23 cellular contexts compared by ENCODE assay signal in genomic region chr18:70366670-70367069, GRCh38.
DNase-seq lines count a peak whose midpoint lies in the region; ATAC-seq, FAIRE-seq and TF ChIP-seq lines count a peak whose summit lies in the region.
"Had no signal": no experiment of that assay in that cellular context is flagged by ENCODE, and none has a peak within 500 bp of the region (broad histone marks: within the 10 kb centered on the region; RNA-seq: fewer than 3 reads in every experiment).

No MANE protein-coding gene starts in this region.

- FAIRE-seq in A549 (lab: Jason Lieb, UNC): no peak
- FAIRE-seq in H1 (lab: Jason Lieb, UNC): no peak
- FAIRE-seq: GM12891, GM19239 had no signal

- H2AK5ac ChIP-seq in H1 (ENCODE audit: low read depth, low read length) (peak overlapping the region; percentile 97), mesendoderm (ENCODE audit: low read length) (peak overlapping the region; percentile 3)

- no peaks in the 10 kb centered on the region for H3K79me2 ChIP-seq in H1 (ENCODE audit: control insufficient read depth in 1 of 2, insufficient read depth in 2 of 2, low read length in 2 of 2)
- H3K79me2 ChIP-seq in mesendoderm (ENCODE audit: control insufficient read depth, insufficient read depth, low read length): no peaks in the 10 kb centered on the region

- H2BK12ac ChIP-seq in H1 (ENCODE audit: low read depth, low read length): peak overlapping the region; percentile 98

- no peaks in the 10 kb centered on the region for H3K79me1 ChIP-seq in H1 (ENCODE audit: low read depth, low read length)
- no peaks in the 10 kb centered on the region for H3K79me1 ChIP-seq in mesendoderm (ENCODE audit: low read length)

- H3K9me3 Mint-ChIP-seq in stimulated activated naive B cell treated with anti-CD40 and anti-IgM and Interleukin-4, amounts not matched to agents 10 μg/mL and 1 μg/mL and 100 μg/mL, for 72 hours: no peaks in the 10 kb centered on the region

- H3K27me3 ChIP-seq in HUES64 (ENCODE audit: insufficient read depth, low read length): no peaks in the 10 kb centered on the region
- H3K27me3 ChIP-seq in H1 (replicated peaks in 1 of 4; ENCODE audit: control insufficient read depth in 3 of 4, extremely low read depth in 1 of 4, insufficient read depth in 3 of 4, low read length in 3 of 4): no peaks in the 10 kb centered on the region
- H3K27me3 ChIP-seq in mesendoderm (ENCODE audit: insufficient read depth, low read length, poor library complexity): no peaks in the 10 kb centered on the region
- H3K27me3 ChIP-seq: SJSA1 had no signal

- H2AFZ ChIP-seq in H1 (ENCODE audit: low read length): peak overlapping the region; percentile 66; the same call in 1 of the 2 replicates

- no peak for ATAC-seq in A549
- no peak for ATAC-seq in stimulated activated naive B cell treated with anti-CD40 and anti-IgM and Interleukin-4, amounts not matched to agents 10 μg/mL and 1 μg/mL and 100 μg/mL, for 72 hours (replicated peaks)
- ATAC-seq in GM18868 (IDR thresholded peaks at IDR 0.05; ENCODE audit: unreplicated experiment): no peak
- no peak for ATAC-seq in SK-N-SH treated with all-trans-retinoic acid at 6 μM for 48 hours

- H3K4me1 ChIP-seq in A549: peaks cover 59% of the 10 kb centered on the region
- H3K4me1 ChIP-seq in HUES64 (ENCODE audit: insufficient read depth, low read length): peaks cover 23% of the 10 kb centered on the region
- H3K4me1 ChIP-seq in H1 (replicated peaks in 1 of 4; ENCODE audit: control insufficient read depth in 3 of 4, insufficient read depth in 4 of 4, low read length in 3 of 4): peaks cover 2 to 15% (median 9%) of the 10 kb centered on the region in 4 experiments; a peak in 5 of 7 replicates
- peaks cover 15% of the 10 kb centered on the region for H3K4me1 ChIP-seq in mesendoderm (ENCODE audit: control insufficient read depth, low read depth, low read length)
- H3K4me1 ChIP-seq: SJSA1 had no signal

- H4K8ac ChIP-seq in H1 (ENCODE audit: extremely low read depth, insufficient read depth, low read length) (no peak overlapping the region; the same call in 1 of the 2 replicates), mesendoderm (ENCODE audit: low read depth, low read length) (no peak overlapping the region)

- H2BK5ac ChIP-seq in H1 (ENCODE audit: low read depth, low read length): peak overlapping the region; percentile 69
- H2BK5ac ChIP-seq in mesendoderm (ENCODE audit: low read length): peak overlapping the region; percentile 95

- no peak overlapping the region for H3K4me3 ChIP-seq in A549
- 0 out of 2 replicates have a peak overlapping the region, but pooled peaks have one; percentile 9 for H3K4me3 ChIP-seq in HUES64 (ENCODE audit: low read length)
- H3K4me3 ChIP-seq in H1 (ENCODE audit: extremely low read depth in 1 of 4, insufficient read depth in 2 of 4, low read depth in 3 of 4, low read length in 4 of 4): no peak overlapping the region
- H3K4me3 ChIP-seq in mesendoderm (ENCODE audit: low read length): no peak overlapping the region
- H3K4me3 ChIP-seq: SJSA1 had no signal

- peak overlapping the region; percentile 63 for H3K9ac ChIP-seq in HUES64 (ENCODE audit: low read depth, low read length)
- H3K9ac ChIP-seq in H1 (replicated peaks in 1 of 4; ENCODE audit: extremely low read depth in 1 of 4, low read depth in 3 of 4, low read length in 3 of 4): no peak overlapping the region; a peak in 1 of 7 replicates
- H3K9ac ChIP-seq in mesendoderm (ENCODE audit: low read length): peak overlapping the region; percentile 3

- H3K36me3 Mint-ChIP-seq in stimulated activated naive B cell treated with anti-CD40 and anti-IgM and Interleukin-4, amounts not matched to agents 10 μg/mL and 1 μg/mL and 100 μg/mL, for 72 hours: no peaks in the 10 kb centered on the region
- H3K36me3 Mint-ChIP-seq: CD4-positive, alpha-beta memory T cell had no signal

- no peak overlapping the region for H3K4me3 Mint-ChIP-seq in stimulated activated naive B cell treated with anti-CD40 and anti-IgM and Interleukin-4, amounts not matched to agents 10 μg/mL and 1 μg/mL and 100 μg/mL, for 72 hours
- H3K4me3 Mint-ChIP-seq: CD4-positive, alpha-beta memory T cell had no signal

- H3K9me3 ChIP-seq in A549 (peaks cover 39% of the 10 kb centered on the region), HUES64 (ENCODE audit: insufficient read depth, low read depth, low read length) (no peaks in the 10 kb centered on the region), H1 (ENCODE audit: insufficient read depth in 2 of 2, low read depth in 1 of 2, low read length in 1 of 2) (no peaks in the 10 kb centered on the region)
- H3K9me3 ChIP-seq: SJSA1 had no signal

- peak overlapping the region; percentile 42 for H4K5ac ChIP-seq in H1 (ENCODE audit: insufficient read length, low read depth, low read length)
- peak overlapping the region; percentile 53 for H4K5ac ChIP-seq in mesendoderm (ENCODE audit: low read length)

- DNase-seq in A549 (ENCODE audit: low read depth in 1 of 2, low spot score in 1 of 2) (no peak), H1 (ENCODE audit: low read depth in 1 of 2, low spot score in 2 of 2) (no peak), mesendoderm (peak; percentile 64), NCI-H128 (lab: John Stamatoyannopoulos, UW; ENCODE audit: unreplicated experiment) (no peak)
- DNase-seq in stimulated activated naive B cell treated with anti-CD40 and anti-IgM and Interleukin-4, amounts not matched to agents 10 μg/mL and 1 μg/mL and 100 μg/mL, for 72 hours: no peak
- DNase-seq: CD4-positive, alpha-beta memory T cell; DND-41; GDM1; HCEC 1CT; KG1; NCI-H1436; NCI-H2029; NCI-H2171 treated with DMSO at 0.1 percent for 48 hours; NCI-H748 treated with DMSO at 0.1 percent for 48 hours; OCI-M1; RPMI8226 had no signal

- no peaks in the 10 kb centered on the region for H4K20me1 ChIP-seq in H1 (replicated peaks in 1 of 2; ENCODE audit: control insufficient read depth in 1 of 2, insufficient read depth in 2 of 2, low read length in 2 of 2)

- no peaks in the 10 kb centered on the region for H3K4me1 Mint-ChIP-seq in stimulated activated naive B cell treated with anti-CD40 and anti-IgM and Interleukin-4, amounts not matched to agents 10 μg/mL and 1 μg/mL and 100 μg/mL, for 72 hours
- H3K4me1 Mint-ChIP-seq: CD4-positive, alpha-beta memory T cell had no signal

- H2BK120ac ChIP-seq in H1 (replicated peaks; ENCODE audit: low read depth, low read length) (peak overlapping the region; percentile 98), mesendoderm (ENCODE audit: low read depth, low read length) (peak overlapping the region; percentile 93)

- H4K91ac ChIP-seq in H1 (replicated peaks; ENCODE audit: insufficient read length, low read length): peak overlapping the region; percentile 92

- H3K27me3 Mint-ChIP-seq in stimulated activated naive B cell treated with anti-CD40 and anti-IgM and Interleukin-4, amounts not matched to agents 10 μg/mL and 1 μg/mL and 100 μg/mL, for 72 hours: peaks cover 0 to 16% of the 10 kb centered on the region in 2 donors

- H3K4ac ChIP-seq in H1 (replicated peaks; ENCODE audit: insufficient read length, low read depth, low read length) (peak overlapping the region; percentile 81), mesendoderm (ENCODE audit: low read depth, low read length) (peak overlapping the region; percentile 94)

- H3K23ac ChIP-seq in H1 (ENCODE audit: insufficient read length) (no peak overlapping the region), mesendoderm (ENCODE audit: low read length) (no peak overlapping the region)

- no peak overlapping the region for H3K14ac ChIP-seq in H1 (ENCODE audit: insufficient read length)

- H3K27ac Mint-ChIP-seq in stimulated activated naive B cell treated with anti-CD40 and anti-IgM and Interleukin-4, amounts not matched to agents 10 μg/mL and 1 μg/mL and 100 μg/mL, for 72 hours: no peak overlapping the region
- H3K27ac Mint-ChIP-seq: CD4-positive, alpha-beta memory T cell had no signal

- CTCF ChIA-PET in A549 (lab: Yijun Ruan, JAX): interaction anchor here (0.6 to 1.5 kb wide), 4 partner anchors 67 to 278 kb away, joined by 3 to 5 read pairs (median 3); no protein-coding TSS in a partner anchor
- CTCF ChIA-PET in H1 (lab: Charles Lee; ENCODE audit: partially characterized antibody): interaction anchor here (1.5 kb wide), 1 partner anchor 130 kb away, joined by 4 read pairs; no protein-coding TSS in a partner anchor

- POLR2A ChIA-PET in A549 (lab: Yijun Ruan, JAX): no interaction called here
- POLR2A ChIA-PET in H1 (lab: Charles Lee; ENCODE audit: partially characterized antibody): interaction anchor here (0.7 to 1.8 kb wide), 3 partner anchors 11 to 79 kb away, joined by 3 to 4 read pairs (median 3); no protein-coding TSS in a partner anchor

- H3K27ac ChIP-seq in A549 (peak overlapping the region; percentile 95 to 97), HUES64 (ENCODE audit: low read depth, low read length) (peak overlapping the region; percentile 86), H1 (ENCODE audit: low read depth, low read length) (peak overlapping the region; percentile 75; the same call in 1 of the 2 replicates), mesendoderm (ENCODE audit: low read depth, low read length) (peak overlapping the region; percentile 95)
- H3K27ac ChIP-seq: 22Rv1, SJSA1 had no signal

- WGBS in A549 (ENCODE audit: missing lambda C conversion rate): 97% methylated on average over 7 of the region's 7 CpGs
- 77% methylated on average over 7 of the region's 7 CpGs for WGBS in HUES64
- 79% methylated on average over 7 of the region's 7 CpGs; no CpG with 5 or more reads in 1 of the 2 experiments for WGBS in H1 (ENCODE audit: extremely low coverage in 1 of 2, insufficient coverage in 1 of 2, insufficient read length in 1 of 2, insufficient replicate concordance in 2 of 2, low coverage in 1 of 2, low lambda C conversion rate in 2 of 2, missing lambda C conversion rate in 1 of 2), 2 experiments
- no CpG with 5 or more reads among the region's 7 CpGs for WGBS in mesendoderm (ENCODE audit: extremely low coverage, insufficient coverage, low lambda C conversion rate)

- TF ChIP-seq POLR2A in A549 (IDR thresholded peaks at IDR 0.05; ENCODE audit: low read length) (no peak), H1 (IDR thresholded peaks at IDR 0.05; ENCODE audit: control extremely low read depth in 1 of 2, low read depth in 2 of 2, low read length in 2 of 2) (no peak)

- H3K36me3 ChIP-seq in HUES64 (ENCODE audit: insufficient read depth, low read length) (no peaks in the 10 kb centered on the region), H1 (ENCODE audit: control insufficient read depth in 2 of 4, insufficient read depth in 4 of 4, low read length in 3 of 4) (no peaks in the 10 kb centered on the region; a peak in 1 of 8 replicates), mesendoderm (ENCODE audit: control insufficient read depth, insufficient read depth, low read length) (no peaks in the 10 kb centered on the region)
- H3K36me3 ChIP-seq: SJSA1 had no signal

- H3K23me2 ChIP-seq in H1 (ENCODE audit: low read depth, low read length): no peaks in the 10 kb centered on the region

- TF ChIP-seq RAD21 in A549 (conservative IDR thresholded peaks at IDR 0.05 in 1 of 2, IDR thresholded peaks at IDR 0.05 in 1 of 2) (no peak), H1 (IDR thresholded peaks at IDR 0.05 in 1 of 2, conservative IDR thresholded peaks at IDR 0.05 in 1 of 2; ENCODE audit: low read depth in 2 of 2, low read length in 2 of 2) (no peak)

- H3K4me2 ChIP-seq in A549 (no peak overlapping the region), H1 (ENCODE audit: insufficient read depth in 1 of 2, low read depth in 2 of 2, low read length in 2 of 2) (peak overlapping the region; percentile 41 to 45; a peak in 2 of 4 replicates), mesendoderm (ENCODE audit: low read length) (no peak overlapping the region)

- peak overlapping the region; percentile 73; the same call in 1 of the 2 replicates for H2BK20ac ChIP-seq in H1 (ENCODE audit: low read length)

- H3K56ac ChIP-seq in H1 (replicated peaks; ENCODE audit: insufficient read length, low read depth, low read length) (no peak overlapping the region), mesendoderm (ENCODE audit: low read length) (peak overlapping the region; percentile 77)

- 0 out of 2 replicates have a peak overlapping the region, but pooled peaks have one; percentile 34 for H2BK15ac ChIP-seq in H1 (ENCODE audit: low read length)
- H2BK15ac ChIP-seq in mesendoderm (replicated peaks; ENCODE audit: low read depth): no peak overlapping the region

- TF ChIP-seq EP300 in A549 (IDR thresholded peaks at IDR 0.05) (no peak), H1 (IDR thresholded peaks at IDR 0.05; ENCODE audit: borderline replicate concordance in 1 of 2, low read depth in 2 of 2, low read length in 2 of 2) (no peak)

- H3K18ac ChIP-seq in H1 (ENCODE audit: extremely low read depth, low read length) (peak overlapping the region; percentile 79; the same call in 1 of the 2 replicates), mesendoderm (ENCODE audit: low read length) (peak overlapping the region; percentile 85)

- no peak for TF ChIP-seq CTCF in A549 (IDR thresholded peaks at IDR 0.05)
- TF ChIP-seq CTCF in H1 (IDR thresholded peaks at IDR 0.05; ENCODE audit: control extremely low read depth in 1 of 3, insufficient read depth in 1 of 3, low read depth in 1 of 3, low read length in 3 of 3): no peak

Comparison
In these comparisons a context has a peak if more than half of its experiments do, and no peak if none do; other contexts are left out.
1. H3K4me2 ChIP-seq: peak in H1 (2 of 2); none in A549 (single experiment) and mesendoderm (single experiment).
2. H3K9ac ChIP-seq: peak in HUES64 (single experiment) and mesendoderm (single experiment); none in H1 (0 of 4).
3. Peak in every context shown above with its lines, with median percentiles within 50 percentile points of each other: H3K27ac ChIP-seq.